ENCODE assay signal across 1 cellular context in the genomic region with DNA sequence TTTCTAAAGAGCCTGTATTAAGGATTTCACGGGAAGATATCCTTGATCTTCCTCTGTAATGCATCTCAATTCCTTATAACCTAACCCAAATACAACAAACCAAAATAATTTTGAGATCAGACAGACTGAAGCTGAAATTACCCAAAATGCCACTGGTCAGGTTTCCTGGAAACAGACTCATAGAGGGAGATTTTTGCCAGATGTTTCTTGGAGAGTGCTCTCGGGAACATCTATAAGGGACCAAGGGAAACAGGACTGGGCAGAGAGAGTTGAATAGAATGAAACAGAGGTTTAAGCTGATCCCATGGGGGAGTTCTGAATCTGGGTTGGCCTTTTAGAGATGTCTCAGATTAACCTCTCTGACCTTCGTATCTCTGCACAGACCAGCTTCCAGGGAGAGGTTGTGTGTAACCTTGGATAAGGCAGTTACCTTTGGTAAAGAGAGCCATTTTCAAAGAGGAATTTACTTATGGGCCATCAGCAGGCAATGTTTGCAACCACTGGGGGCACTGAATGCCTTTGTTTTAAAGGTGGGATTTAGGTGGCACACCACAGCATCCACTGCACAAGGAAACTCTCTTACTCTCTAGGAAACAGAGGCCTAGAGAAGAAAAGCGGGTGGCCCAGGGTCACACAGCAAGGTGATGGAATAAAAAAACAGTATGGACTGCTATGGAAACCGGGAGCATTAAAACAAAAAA.
TF ChIP-seq lines count a peak whose summit lies in the region.

No MANE protein-coding gene starts in this region.

TF ChIP-seq in H1, 55 proteins besides CTCF, POLR2A, EP300 and RAD21:
- TF ChIP-seq RFX5 (IDR thresholded peaks at IDR 0.05; ENCODE audit: borderline replicate concordance, low read depth, low read length) (no peak), SRF (IDR thresholded peaks at IDR 0.05; ENCODE audit: low read depth, low read length) (no peak), SIN3A (conservative IDR thresholded peaks at IDR 0.05 in 1 of 2, IDR thresholded peaks at IDR 0.05 in 1 of 2; ENCODE audit: low read depth in 1 of 2, low read length in 2 of 2) (no peak), EGR1 (IDR thresholded peaks at IDR 0.05; ENCODE audit: borderline replicate concordance, low read depth, low read length) (no peak), BRCA1 (IDR thresholded peaks at IDR 0.05; ENCODE audit: low read depth, low read length) (no peak), CBX5 (IDR thresholded peaks at IDR 0.05; ENCODE audit: low read depth, low read length) (no peak), TEAD4 (IDR thresholded peaks at IDR 0.05; ENCODE audit: low read depth, low read length) (no peak), BCL11A (IDR thresholded peaks at IDR 0.05; ENCODE audit: low read depth in 2 of 2, low read length in 2 of 2) (no peak), TCF12 (IDR thresholded peaks at IDR 0.05; ENCODE audit: low read depth, low read length) (no peak), BACH1 (IDR thresholded peaks at IDR 0.05; ENCODE audit: low read length) (no peak), YY1 (IDR thresholded peaks at IDR 0.05; ENCODE audit: low read depth, low read length) (no peak), JUN (IDR thresholded peaks at IDR 0.05; ENCODE audit: low read depth, low read length) (no peak), POLR2AphosphoS5 (IDR thresholded peaks at IDR 0.05; ENCODE audit: low read depth, low read length) (no peak), KDM5A (IDR thresholded peaks at IDR 0.05; ENCODE audit: low read length) (no peak), CEBPB (IDR thresholded peaks at IDR 0.05; ENCODE audit: low read depth, low read length) (no peak)
- TF ChIP-seq, protein P1, sequence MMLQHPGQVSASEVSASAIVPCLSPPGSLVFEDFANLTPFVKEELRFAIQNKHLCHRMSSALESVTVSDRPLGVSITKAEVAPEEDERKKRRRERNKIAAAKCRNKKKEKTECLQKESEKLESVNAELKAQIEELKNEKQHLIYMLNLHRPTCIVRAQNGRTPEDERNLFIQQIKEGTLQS (IDR thresholded peaks at IDR 0.05; ENCODE audit: insufficient read depth, low read depth, low read length) = no peak
